ENCODE assay signal across 9 cellular contexts in the genomic region with DNA sequence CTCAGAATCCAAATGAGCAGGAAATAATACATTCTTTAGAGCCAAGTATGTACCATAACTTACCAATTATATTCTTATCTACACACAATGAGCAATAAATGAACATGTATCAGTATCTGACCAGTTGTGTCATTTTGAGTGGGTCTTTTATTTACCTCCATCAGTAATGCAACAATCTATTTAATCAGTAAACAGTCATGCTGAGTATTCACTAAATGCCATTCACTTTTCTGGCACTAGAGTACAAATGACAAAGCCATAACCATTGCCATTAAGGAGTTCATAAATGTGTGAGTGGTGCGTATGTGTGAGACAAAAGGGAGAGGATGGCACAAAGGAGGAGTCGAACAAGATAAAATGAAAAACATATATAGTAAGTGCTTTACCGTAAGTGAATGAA. TPM values are rescaled to one million over a fixed set of nuclear protein-coding genes. Genes with fewer than 3 reads are reported as not detected.
DNase-seq lines count a peak whose midpoint lies in the region; ATAC-seq and TF ChIP-seq lines count a peak whose summit lies in the region.
"Had no signal": no experiment of that assay in that cellular context is flagged by ENCODE, and none has a peak within 500 bp of the region (broad histone marks: within the 10 kb centered on the region; RNA-seq: fewer than 3 reads in every experiment).

No MANE protein-coding gene starts in this region.

- H3K4me3 ChIP-seq in DOHH2 (ENCODE audit: low read length) = no peak overlapping the region
- no peak overlapping the region for H3K4me3 ChIP-seq in PC-3 (ENCODE audit: low read length)
- no peak overlapping the region for H3K4me3 ChIP-seq in left ventricle myocardium inferior
- H3K4me3 ChIP-seq in aorta (ENCODE audit: low read length in 2 of 2) = no peak overlapping the region

- H3K79me2 ChIP-seq in DOHH2 (ENCODE audit: control insufficient read depth, low read length) (peaks cover 40% of the 10 kb centered on the region), PC-3 (ENCODE audit: low read length) (peaks cover 41% of the 10 kb centered on the region)

- no peak overlapping the region for H3K27ac ChIP-seq in CD4-positive, alpha-beta T cell (ENCODE audit: low read depth, low read length)
- H3K27ac ChIP-seq in DOHH2 (ENCODE audit: low read depth, low read length) = no peak overlapping the region
- no peak overlapping the region for H3K27ac ChIP-seq in PC-3 (ENCODE audit: low read length)
- H3K27ac ChIP-seq in left ventricle myocardium inferior (replicated peaks) = no peak overlapping the region
- no peak overlapping the region for H3K27ac ChIP-seq in aorta (ENCODE audit: low read depth in 1 of 2, low read length in 2 of 2)

- H3K27me3 Mint-ChIP-seq in CD4-positive, alpha-beta T cell = no peaks in the 10 kb centered on the region
- H3K27me3 Mint-ChIP-seq in endothelial cell (ENCODE audit: unreplicated experiment) = peaks cover 6% of the 10 kb centered on the region

- H3K27ac Mint-ChIP-seq in CD4-positive, alpha-beta T cell = peak overlapping the region; percentile 100
- peak overlapping the region; percentile 3 for H3K27ac Mint-ChIP-seq in endothelial cell (ENCODE audit: unreplicated experiment)

- H3K4me1 ChIP-seq in DOHH2 (ENCODE audit: control insufficient read depth, low read length) (peaks cover 26% of the 10 kb centered on the region), PC-3 (ENCODE audit: insufficient read depth, low read length) (peaks cover 5% of the 10 kb centered on the region), left ventricle myocardium inferior (peaks cover 44% of the 10 kb centered on the region), aorta (ENCODE audit: control insufficient read depth in 1 of 2, insufficient read depth in 2 of 2, low read length in 2 of 2) (peaks cover 0 to 3% of the 10 kb centered on the region in 2 donors)

- H3K4me1 Mint-ChIP-seq in CD4-positive, alpha-beta T cell (ENCODE audit: low read depth) = peaks cover 45% of the 10 kb centered on the region
- peaks cover 25% of the 10 kb centered on the region for H3K4me1 Mint-ChIP-seq in endothelial cell (ENCODE audit: unreplicated experiment)

- no peaks in the 10 kb centered on the region for H3K9me3 ChIP-seq in CD4-positive, alpha-beta T cell (ENCODE audit: control insufficient read depth, low read length)
- H3K9me3 ChIP-seq in DOHH2 (ENCODE audit: control insufficient read depth, insufficient read depth, low read length) (no peaks in the 10 kb centered on the region), PC-3 (ENCODE audit: low read length) (no peaks in the 10 kb centered on the region), left ventricle myocardium inferior (replicated peaks) (no peaks in the 10 kb centered on the region), aorta (ENCODE audit: control insufficient read depth, low read length) (no peaks in the 10 kb centered on the region)

- BruUV-seq in PC-3 (replicated peaks; lab: Mats Ljungman, UMichigan) = no TSS peak

- CTCF ChIA-PET in CD4-positive, alpha-beta T cell (lab: Charles Lee) = no interaction called here
- CTCF ChIA-PET in PC-3 (lab: Charles Lee) = no interaction called here

- H3K9ac ChIP-seq in PC-3 (ENCODE audit: low read length) = no peak overlapping the region

- no peaks in the 10 kb centered on the region for H3K9me2 ChIP-seq in DOHH2 (replicated peaks; ENCODE audit: control insufficient read depth, low read length)
- H3K9me2 ChIP-seq in PC-3 (replicated peaks; ENCODE audit: low read length) = no peaks in the 10 kb centered on the region

- H3F3A ChIP-seq in DOHH2 (ENCODE audit: control insufficient read depth, insufficient read depth) (no peaks in the 10 kb centered on the region), PC-3 (ENCODE audit: low read length, unreplicated experiment) (no peaks in the 10 kb centered on the region)

- H3K4me2 ChIP-seq in DOHH2 (ENCODE audit: low read length) (peak overlapping the region; percentile 78), PC-3 (ENCODE audit: low read length) (no peak overlapping the region)

- no peak for DNase-seq in CD4-positive, alpha-beta T cell
- DNase-seq in PC-3 (peak; percentile 10), endothelial cell (ENCODE audit: low spot score) (no peak), Ammon's horn (ENCODE audit: low spot score) (no peak), left ventricle myocardium inferior (no peak), aorta (no peak)
- DNase-seq in effector CD8-positive, alpha-beta T cell (lab: John Stamatoyannopoulos, UW) = no peak
- DNase-seq: effector CD4-positive, alpha-beta T cell had no signal

- no peaks in the 10 kb centered on the region for H3K9me3 Mint-ChIP-seq in CD4-positive, alpha-beta T cell
- H3K9me3 Mint-ChIP-seq in endothelial cell (ENCODE audit: unreplicated experiment) = no peaks in the 10 kb centered on the region

- H4K20me1 ChIP-seq in DOHH2 (ENCODE audit: control insufficient read depth, insufficient read depth, low read depth, low read length) (peaks cover 11% of the 10 kb centered on the region; the same call in 1 of the 2 replicates), PC-3 (ENCODE audit: low read length) (peaks cover 24% of the 10 kb centered on the region)

- TF ChIP-seq CTCF in CD4-positive, alpha-beta T cell (IDR thresholded peaks at IDR 0.05) = no peak
- no peak for TF ChIP-seq CTCF in DOHH2 (IDR thresholded peaks at IDR 0.05; ENCODE audit: low read depth, low read length, poor library complexity, severe bottlenecking)
- no peak for TF ChIP-seq CTCF in PC-3 (conservative IDR thresholded peaks at IDR 0.05; ENCODE audit: low read depth, low read length)
- no peak for TF ChIP-seq CTCF in endothelial cell (IDR thresholded peaks at IDR 0.05; ENCODE audit: unreplicated experiment)
- TF ChIP-seq CTCF in left ventricle myocardium inferior (IDR thresholded peaks at IDR 0.05; ENCODE audit: borderline replicate concordance) = no peak

- H3K36me3 ChIP-seq in DOHH2 (ENCODE audit: control insufficient read depth, low read length) (peaks cover 32% of the 10 kb centered on the region), PC-3 (ENCODE audit: low read depth, low read length) (peaks cover 2% of the 10 kb centered on the region; the same call in 1 of the 2 replicates), left ventricle myocardium inferior (peaks cover 10% of the 10 kb centered on the region), aorta (ENCODE audit: control insufficient read depth in 1 of 2, insufficient read depth in 2 of 2, low read length in 1 of 2) (no peaks in the 10 kb centered on the region)

- ATAC-seq in CD4-positive, alpha-beta T cell (ENCODE audit: poor library complexity) = no peak
- ATAC-seq in PC-3 = no peak
- ATAC-seq in aorta (ENCODE audit: low FRiP score) = no peak

- intact Hi-C loops in CD4-positive, alpha-beta T cell (cut with DNase I, micrococcal nuclease) = loop anchor here in 1 of 2 experiments (10.0 kb wide), 1 partner anchor 1076 kb away; a partner anchor contains a TSS
- intact Hi-C loops in PC-3 (cut with micrococcal nuclease) = loop anchor here (5.0 kb wide), 1 partner anchor 472 kb away; no protein-coding TSS in a partner anchor
- intact Hi-C loops in left ventricle myocardium inferior (cut with micrococcal nuclease) = no loop called here
- intact Hi-C loops in aorta (cut with DNase I) = no loop called here

- POLR2A ChIA-PET in CD4-positive, alpha-beta T cell (lab: Charles Lee) = no interaction called here
- POLR2A ChIA-PET in PC-3 (lab: Charles Lee; ENCODE audit: unreplicated experiment) = no interaction called here

- H3K4me3 Mint-ChIP-seq in CD4-positive, alpha-beta T cell = peak overlapping the region; percentile 82
- peak overlapping the region; percentile 3 for H3K4me3 Mint-ChIP-seq in endothelial cell (ENCODE audit: unreplicated experiment)

- H3K27me3 ChIP-seq in CD4-positive, alpha-beta T cell (ENCODE audit: control insufficient read depth, insufficient read depth, low read length) = no peaks in the 10 kb centered on the region
- H3K27me3 ChIP-seq in DOHH2 (ENCODE audit: control insufficient read depth, low read length) (no peaks in the 10 kb centered on the region), PC-3 (ENCODE audit: low read length) (no peaks in the 10 kb centered on the region), left ventricle myocardium inferior (ENCODE audit: low read depth) (no peaks in the 10 kb centered on the region), aorta (ENCODE audit: control insufficient read depth in 1 of 2, insufficient read depth in 2 of 2, low read length in 1 of 2) (no peaks in the 10 kb centered on the region)

- WGBS in aorta, 2 donors = 89 to 94% methylated on average over 3 of the region's 3 CpGs

- no peak overlapping the region for H2AFZ ChIP-seq in PC-3 (ENCODE audit: low read length)

- peaks cover 38% of the 10 kb centered on the region for H3K36me3 Mint-ChIP-seq in CD4-positive, alpha-beta T cell (ENCODE audit: low read depth)
- H3K36me3 Mint-ChIP-seq in endothelial cell (ENCODE audit: low read depth, unreplicated experiment) = no peaks in the 10 kb centered on the region

RNA-seq across cellular contexts. Expression of a gene that starts 1.5 kb away (rescaled TPM):
- total RNA-seq in CD4-positive, alpha-beta T cell = 100 to 1,000 TPM; 138 to 140 TPM
- 64.8 and 80.4 TPM in 2 replicates for total RNA-seq in PC-3 (2014; rRNA removed)
- total RNA-seq in endothelial cell (ENCODE audit: unreplicated experiment) = 138 TPM
- 130 TPM for total RNA-seq in left ventricle myocardium inferior
- total RNA-seq in aorta = 10 to 100 TPM; 62.1 to 85.2 TPM
- polyA plus RNA-seq in aorta = 100 to 1,000 TPM in 1 of 2 donors, 10 to 100 TPM in 1; 60.2 to 120 TPM

RNA-seq across cellular contexts. Expression of a gene that starts 30.4 kb away (rescaled TPM):
- total RNA-seq in CD4-positive, alpha-beta T cell = 1 to 10 TPM; 6.2 to 7.2 TPM
- total RNA-seq in PC-3 (2014; rRNA removed) (34.6 and 49.4 TPM in 2 replicates), endothelial cell (ENCODE audit: unreplicated experiment) (50.3 TPM), left ventricle myocardium inferior (20.2 TPM), aorta (10 to 100 TPM; 22.4 to 25.0 TPM)
- polyA plus RNA-seq in aorta = 10 to 100 TPM; 15.5 to 57.2 TPM
